8 cellular contexts compared by ENCODE assay signal in the genomic region with DNA sequence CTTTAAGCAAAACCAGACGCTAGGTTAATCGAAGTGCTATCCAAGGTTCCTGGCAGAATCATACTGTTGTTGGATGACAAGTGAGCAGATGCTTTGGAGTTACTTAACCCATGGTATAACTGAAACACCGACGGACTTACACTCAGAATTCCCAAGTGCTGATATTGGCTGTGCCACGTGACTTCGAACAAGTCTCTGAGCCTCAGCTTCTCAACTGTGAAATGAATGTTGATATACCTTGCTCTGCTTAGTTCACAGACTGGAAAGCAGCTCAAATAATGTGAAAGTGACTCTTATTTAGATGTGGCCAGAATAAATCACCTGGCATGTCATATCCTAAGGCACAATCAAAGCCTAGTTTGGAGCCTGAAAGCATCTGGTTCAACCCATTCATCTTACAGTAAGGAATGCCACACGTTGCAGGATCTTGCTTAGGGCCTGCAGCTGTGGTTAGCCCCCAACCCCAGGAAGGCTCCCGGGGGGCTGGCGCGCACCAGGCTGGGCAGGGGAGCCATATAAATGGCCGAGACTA. TPM values are rescaled to one million over a fixed set of nuclear protein-coding genes. Genes with fewer than 3 reads are reported as not detected.
DNase-seq lines count a peak whose midpoint lies in the region; ATAC-seq and TF ChIP-seq lines count a peak whose summit lies in the region.

No MANE protein-coding gene starts in this region.

- H3K27me3 ChIP-seq in transverse colon = no peaks in the 10 kb centered on the region

- H3K36me3 ChIP-seq in transverse colon = peaks cover 0 to 8% (median 0%) of the 10 kb centered on the region in 4 donors

- ATAC-seq in activated naive CD8-positive, alpha-beta T cell treated with anti-CD3 and anti-CD28 coated beads, Interleukin-2, amount 50 U/mL, for 24 hours = no peak
- ATAC-seq in GM21447 (IDR thresholded peaks at IDR 0.05; ENCODE audit: unreplicated experiment) = no peak

- no peak for TF ChIP-seq CTCF in transverse colon (IDR thresholded peaks at IDR 0.05)

- H3K9me3 Mint-ChIP-seq in activated naive CD4-positive, alpha-beta T cell treated with anti-CD3 and anti-CD28 coated beads for 36 hours = no peaks in the 10 kb centered on the region
- H3K9me3 Mint-ChIP-seq in activated naive CD8-positive, alpha-beta T cell treated with anti-CD3 and anti-CD28 coated beads, Interleukin-2, amount 50 U/mL, for 24 hours = no peaks in the 10 kb centered on the region

- TF ChIP-seq EP300 in transverse colon (IDR thresholded peaks at IDR 0.05; ENCODE audit: low read depth) = no peak

- no peak for DNase-seq in activated naive CD4-positive, alpha-beta T cell treated with anti-CD3 and anti-CD28 coated beads for 36 hours
- DNase-seq in activated naive CD4-positive, alpha-beta T cell (lab: John Stamatoyannopoulos, UW) = no peak
- no peak for DNase-seq in activated naive CD8-positive, alpha-beta T cell treated with anti-CD3 and anti-CD28 coated beads, Interleukin-2, amount 50 U/mL, for 24 hours
- DNase-seq in left kidney (ENCODE audit: low read depth, low spot score) = peak; percentile 15
- DNase-seq in transverse colon = no peak
- DNase-seq in stimulated activated CD4-positive, alpha-beta T cell treated with anti-CD3 and anti-CD28 coated beads, Interleukin-1b, Interleukin-23, amount 100 ng/mL, for 48 hours = no peak
- DNase-seq in HuH-7 (ENCODE audit: low spot score) = no peak

- peaks cover 6 to 31% (median 25%) of the 10 kb centered on the region in 4 donors for H3K4me1 ChIP-seq in transverse colon

- peak overlapping the region; percentile 87 for H3K4me3 Mint-ChIP-seq in activated naive CD4-positive, alpha-beta T cell treated with anti-CD3 and anti-CD28 coated beads for 36 hours
- H3K4me3 Mint-ChIP-seq in activated naive CD8-positive, alpha-beta T cell treated with anti-CD3 and anti-CD28 coated beads, Interleukin-2, amount 50 U/mL, for 24 hours = peak overlapping the region; percentile 87

- H3K36me3 Mint-ChIP-seq in activated naive CD4-positive, alpha-beta T cell treated with anti-CD3 and anti-CD28 coated beads for 36 hours (ENCODE audit: low read depth) = peaks cover 22% of the 10 kb centered on the region
- peaks cover 34% of the 10 kb centered on the region for H3K36me3 Mint-ChIP-seq in activated naive CD8-positive, alpha-beta T cell treated with anti-CD3 and anti-CD28 coated beads, Interleukin-2, amount 50 U/mL, for 24 hours (ENCODE audit: low read depth)

- no peak overlapping the region for H3K27ac Mint-ChIP-seq in activated naive CD4-positive, alpha-beta T cell treated with anti-CD3 and anti-CD28 coated beads for 36 hours
- peak overlapping the region; percentile 87 for H3K27ac Mint-ChIP-seq in activated naive CD8-positive, alpha-beta T cell treated with anti-CD3 and anti-CD28 coated beads, Interleukin-2, amount 50 U/mL, for 24 hours

- H3K9me3 ChIP-seq in transverse colon = no peaks in the 10 kb centered on the region

- H3K27ac ChIP-seq in transverse colon = peak overlapping the region; percentile 65 to 86 (median 80)

- in situ Hi-C loops in transverse colon (cut with MboI; ENCODE audit: low pct_ligation_motif_present in 1 of 4, low pct_unique_long_range_greater_than_20kb in 1 of 4, low sequenced_read_pairs in 3 of 4) = no loop called here

- no peak for TF ChIP-seq POLR2A in transverse colon (IDR thresholded peaks at IDR 0.05)

- intact Hi-C loops in activated naive CD4-positive, alpha-beta T cell treated with anti-CD3 and anti-CD28 coated beads for 36 hours (cut with micrococcal nuclease) = no loop called here
- intact Hi-C loops in transverse colon (cut with DNase I; ENCODE audit: low total_unique reads) = no loop called here

- no peaks in the 10 kb centered on the region for H3K27me3 Mint-ChIP-seq in activated naive CD4-positive, alpha-beta T cell treated with anti-CD3 and anti-CD28 coated beads for 36 hours (ENCODE audit: low read depth)
- peaks cover 3% of the 10 kb centered on the region for H3K27me3 Mint-ChIP-seq in activated naive CD8-positive, alpha-beta T cell treated with anti-CD3 and anti-CD28 coated beads, Interleukin-2, amount 50 U/mL, for 24 hours

- CTCF ChIA-PET in activated naive CD4-positive, alpha-beta T cell treated with anti-CD3 and anti-CD28 coated beads for 36 hours (lab: Charles Lee) = interaction anchor here (0.5 to 1.2 kb wide), 4 partner anchors 8 to 1885 kb away, joined by 3 read pairs; no protein-coding TSS in a partner anchor

- peak overlapping the region; percentile 71 to 85 (median 73) for H3K4me3 ChIP-seq in transverse colon

- WGBS in transverse colon (ENCODE audit: low coverage in 1 of 2), 2 donors = 0 to 16% methylated on average over 2 to 11 of the region's 11 CpGs

- peaks cover 42% of the 10 kb centered on the region for H3K4me1 Mint-ChIP-seq in activated naive CD4-positive, alpha-beta T cell treated with anti-CD3 and anti-CD28 coated beads for 36 hours (ENCODE audit: low read depth)
- peaks cover 51% of the 10 kb centered on the region for H3K4me1 Mint-ChIP-seq in activated naive CD8-positive, alpha-beta T cell treated with anti-CD3 and anti-CD28 coated beads, Interleukin-2, amount 50 U/mL, for 24 hours

RNA-seq across cellular contexts. Expression of gene GEMIN5, which starts 0.8 kb away (rescaled TPM):
- total RNA-seq in activated naive CD4-positive, alpha-beta T cell treated with anti-CD3 and anti-CD28 coated beads for 36 hours = 10 to 100 TPM; 20.1 to 23.3 TPM
- total RNA-seq in transverse colon = 10 to 100 TPM in 1 of 4 donors, 1 to 10 TPM in 3; 3.4 to 39.4 (median 7.3) TPM

RNA-seq across cellular contexts. Expression of gene MRPL22, which starts 3.6 kb away (rescaled TPM):
- total RNA-seq in activated naive CD4-positive, alpha-beta T cell treated with anti-CD3 and anti-CD28 coated beads for 36 hours = 10 to 100 TPM; 88.3 to 92.2 TPM
- total RNA-seq in transverse colon = 10 to 100 TPM in 2 of 4 donors, 1 to 10 TPM in 1, not detected in 1; 9.4 to 13.2 (median 12.5) TPM

Comparison
In these comparisons a context has a peak if more than half of its experiments do, and no peak if none do; other contexts are left out.
1. RNA of gene MRPL22, which starts 3.6 kb away (total RNA-seq): 88.3 to 92.2 TPM in activated naive CD4-positive, alpha-beta T cell treated with anti-CD3 and anti-CD28 coated beads for 36 hours; 9.4 to 13.2 TPM in transverse colon; every median in the first group is over 4 times any median in the second.